ENCODE assay signal across 8 cellular contexts in genomic region chr9:38622083-38622674, GRCh38. TPM values are rescaled to one million over a fixed set of nuclear protein-coding genes. Genes with fewer than 3 reads are reported as not detected.
DNase-seq lines count a peak whose midpoint lies in the region; ATAC-seq, FAIRE-seq and TF ChIP-seq lines count a peak whose summit lies in the region.

No MANE protein-coding gene starts in this region.

- peaks cover 6% of the 10 kb centered on the region for H3K36me3 Mint-ChIP-seq in Caco-2 (ENCODE audit: insufficient read depth, unreplicated experiment)
- H3K36me3 Mint-ChIP-seq in activated T-helper 1 cell treated with anti-CD3 and anti-CD28 coated beads, Interleukin-12 subunit alpha, Interleukin-12 subunit beta, Interleukin-2, Interleukin-4 antibody, amounts not matched to agents 30 ng/mL and 10 ng/mL and 1 ng/mL, durations not matched to agents 14 hours and 24 hours and 36 hours (ENCODE audit: low read depth), result no peaks in the 10 kb centered on the region

- peak overlapping the region; percentile 4; the same call in 1 of the 2 replicates for H3K4me3 ChIP-seq in Caco-2 (ENCODE audit: low read depth, low read length)

- POLR2A ChIA-PET in Caco-2 (lab: Charles Lee), result no interaction called here

- no peaks in the 10 kb centered on the region for H3K4me1 ChIP-seq in Caco-2

- TF ChIP-seq CTCF in Caco-2 (IDR thresholded peaks at IDR 0.05; ENCODE audit: insufficient read depth in 1 of 2, low read depth in 1 of 2, low read length in 1 of 2, severe bottlenecking in 1 of 2, unreplicated experiment in 1 of 2), result no peak

- H3K27me3 ChIP-seq in Caco-2 (replicated peaks; ENCODE audit: control insufficient read depth, insufficient read depth, low read length), result peaks cover 2% of the 10 kb centered on the region

- peaks cover 19% of the 10 kb centered on the region for H3K27me3 Mint-ChIP-seq in Caco-2 (ENCODE audit: insufficient read depth, unreplicated experiment)
- H3K27me3 Mint-ChIP-seq in activated T-helper 1 cell treated with anti-CD3 and anti-CD28 coated beads, Interleukin-12 subunit alpha, Interleukin-12 subunit beta, Interleukin-2, Interleukin-4 antibody, amounts not matched to agents 30 ng/mL and 10 ng/mL and 1 ng/mL, durations not matched to agents 14 hours and 24 hours and 36 hours (ENCODE audit: insufficient read depth), result peaks cover 45% of the 10 kb centered on the region

- no peak for FAIRE-seq in RCC 7860 (lab: Jason Lieb, UNC)

- BruUV-seq in Caco-2 (replicated peaks; lab: Mats Ljungman, UMichigan), result no TSS peak

- intact Hi-C loops in Caco-2 (cut with micrococcal nuclease; ENCODE audit: unreplicated experiment), result no loop called here
- intact Hi-C loops in activated T-helper 1 cell treated with anti-CD3 and anti-CD28 coated beads, Interleukin-12 subunit alpha, Interleukin-12 subunit beta, Interleukin-2, Interleukin-4 antibody, amounts not matched to agents 30 ng/mL and 10 ng/mL and 1 ng/mL, durations not matched to agents 14 hours and 24 hours and 36 hours (cut with micrococcal nuclease), result no loop called here

- CTCF ChIA-PET in Caco-2 (lab: Charles Lee), result interaction anchor here (0.7 kb wide), 2 partner anchors 24 to 50 kb away, joined by 3 to 4 read pairs; no protein-coding TSS in a partner anchor

- H3K9me3 Mint-ChIP-seq in Caco-2 (ENCODE audit: unreplicated experiment), result peaks cover 12% of the 10 kb centered on the region
- peaks cover 4% of the 10 kb centered on the region for H3K9me3 Mint-ChIP-seq in activated T-helper 1 cell treated with anti-CD3 and anti-CD28 coated beads, Interleukin-12 subunit alpha, Interleukin-12 subunit beta, Interleukin-2, Interleukin-4 antibody, amounts not matched to agents 30 ng/mL and 10 ng/mL and 1 ng/mL, durations not matched to agents 14 hours and 24 hours and 36 hours

- ATAC-seq in GM21447 (IDR thresholded peaks at IDR 0.05; ENCODE audit: unreplicated experiment), result no peak
- ATAC-seq in GM18907 (IDR thresholded peaks at IDR 0.05; ENCODE audit: unreplicated experiment), result no peak

- H3K4me3 Mint-ChIP-seq in Caco-2 (ENCODE audit: unreplicated experiment), result peak overlapping the region; percentile 60
- peak overlapping the region; percentile 50 for H3K4me3 Mint-ChIP-seq in activated T-helper 1 cell treated with anti-CD3 and anti-CD28 coated beads, Interleukin-12 subunit alpha, Interleukin-12 subunit beta, Interleukin-2, Interleukin-4 antibody, amounts not matched to agents 30 ng/mL and 10 ng/mL and 1 ng/mL, durations not matched to agents 14 hours and 24 hours and 36 hours

- no peaks in the 10 kb centered on the region for H3K36me3 ChIP-seq in Caco-2 (ENCODE audit: control insufficient read depth, insufficient read depth, low read length)

- H3K4me1 Mint-ChIP-seq in Caco-2 (ENCODE audit: low read depth, unreplicated experiment), result no peaks in the 10 kb centered on the region
- peaks cover 21% of the 10 kb centered on the region for H3K4me1 Mint-ChIP-seq in activated T-helper 1 cell treated with anti-CD3 and anti-CD28 coated beads, Interleukin-12 subunit alpha, Interleukin-12 subunit beta, Interleukin-2, Interleukin-4 antibody, amounts not matched to agents 30 ng/mL and 10 ng/mL and 1 ng/mL, durations not matched to agents 14 hours and 24 hours and 36 hours (ENCODE audit: low read depth)

- no peak overlapping the region for H3K27ac Mint-ChIP-seq in Caco-2 (ENCODE audit: unreplicated experiment)
- H3K27ac Mint-ChIP-seq in activated T-helper 1 cell treated with anti-CD3 and anti-CD28 coated beads, Interleukin-12 subunit alpha, Interleukin-12 subunit beta, Interleukin-2, Interleukin-4 antibody, amounts not matched to agents 30 ng/mL and 10 ng/mL and 1 ng/mL, durations not matched to agents 14 hours and 24 hours and 36 hours, result no peak overlapping the region

- peaks cover 9% of the 10 kb centered on the region; the same call in 1 of the 2 replicates for H3K9me3 ChIP-seq in Caco-2

- peak in 1 of 2 experiments; percentile 8 for DNase-seq in Caco-2
- DNase-seq in NCI-H1105 (lab: John Stamatoyannopoulos, UW), result peak; percentile 60
- DNase-seq in activated T-helper 1 cell treated with anti-CD3 and anti-CD28 coated beads, Interleukin-12 subunit alpha, Interleukin-12 subunit beta, Interleukin-2, Interleukin-4 antibody, amounts not matched to agents 30 ng/mL and 10 ng/mL and 1 ng/mL, durations not matched to agents 14 hours and 24 hours and 36 hours (ENCODE audit: low spot score), result no peak
- peak; percentile 29 for DNase-seq in iPS-NIHi7 (ENCODE audit: extremely low spot score)
- DNase-seq in stimulated activated CD4-positive, alpha-beta T cell treated with anti-CD3 and anti-CD28 coated beads, Interleukin-4, amount 100 ng/mL, for 24 hours, result peak; percentile 9
- no peak for DNase-seq in RCC 7860 (ENCODE audit: low spot score)

RNA-seq across cellular contexts. Expression of gene ANKRD18A, which starts 1.8 kb away (rescaled TPM):
- 0.16 and 2.6 TPM in 2 replicates for total RNA-seq in Caco-2 (2022)
- total RNA-seq in activated T-helper 1 cell treated with anti-CD3 and anti-CD28 coated beads, Interleukin-12 subunit alpha, Interleukin-12 subunit beta, Interleukin-2, Interleukin-4 antibody, amounts not matched to agents 30 ng/mL and 10 ng/mL and 1 ng/mL, durations not matched to agents 14 hours and 24 hours and 36 hours, result 4.1 and 4.6 TPM in 2 replicates

Comparison
In these comparisons a context has a peak if more than half of its experiments do, and no peak if none do; other contexts are left out.
1. DNase-seq: peak in NCI-H1105 (single experiment), iPS-NIHi7 (single experiment) and stimulated activated CD4-positive, alpha-beta T cell treated with anti-CD3 and anti-CD28 coated beads, Interleukin-4, amount 100 ng/mL, for 24 hours (single experiment); none in activated T-helper 1 cell treated with anti-CD3 and anti-CD28 coated beads, Interleukin-12 subunit alpha, Interleukin-12 subunit beta, Interleukin-2, Interleukin-4 antibody, amounts not matched to agents 30 ng/mL and 10 ng/mL and 1 ng/mL, durations not matched to agents 14 hours and 24 hours and 36 hours (single experiment) and RCC 7860 (single experiment).